11 cellular contexts compared by ENCODE assay signal in genomic region chr12:122851820-122852219, GRCh38. TPM values are rescaled to one million over a fixed set of nuclear protein-coding genes. Genes with fewer than 3 reads are reported as not detected.
DNase-seq lines count a peak whose midpoint lies in the region; ATAC-seq lines count a peak whose summit lies in the region.
"Had no signal": no experiment of that assay in that cellular context is flagged by ENCODE, and none has a peak within 500 bp of the region (broad histone marks: within the 10 kb centered on the region; RNA-seq: fewer than 3 reads in every experiment).

No MANE protein-coding gene starts in this region.

- no peak overlapping the region for H3K4me3 Mint-ChIP-seq in CD4-positive, alpha-beta memory T cell

- H3K9me3 Mint-ChIP-seq in CD4-positive, alpha-beta memory T cell, result no peaks in the 10 kb centered on the region

- POLR2A ChIA-PET in CD4-positive, alpha-beta memory T cell (lab: Charles Lee; ENCODE audit: partially characterized antibody), result no interaction called here

- H3K27ac ChIP-seq in CD4-positive, alpha-beta memory T cell (ENCODE audit: low read depth, low read length), result no peak overlapping the region

- CTCF ChIA-PET in CD4-positive, alpha-beta memory T cell (lab: Charles Lee; ENCODE audit: partially characterized antibody), result interaction anchor here (1.4 kb wide), 1 partner anchor 9 kb away, joined by 3 read pairs; no protein-coding TSS in a partner anchor

- H3K4me1 ChIP-seq in adipocyte (ENCODE audit: control insufficient read depth, insufficient read depth, low read length) (peaks cover 20% of the 10 kb centered on the region), skeletal muscle satellite cell (ENCODE audit: control insufficient read depth, insufficient read depth, low read length) (peaks cover 30% of the 10 kb centered on the region)
- H3K4me1 ChIP-seq in CD4-positive, alpha-beta memory T cell (ENCODE audit: insufficient read depth, low read length), result no peaks in the 10 kb centered on the region

- no peaks in the 10 kb centered on the region for H3K36me3 ChIP-seq in adipocyte (ENCODE audit: control insufficient read depth, insufficient read depth, low read length, severe bottlenecking)
- peaks cover 24% of the 10 kb centered on the region for H3K36me3 ChIP-seq in skeletal muscle satellite cell (ENCODE audit: insufficient read depth, low read length)
- H3K36me3 ChIP-seq in CD4-positive, alpha-beta memory T cell (ENCODE audit: insufficient read depth, low read length), result peaks cover 3% of the 10 kb centered on the region

- DNase-seq in Daoy (ENCODE audit: low read depth), result peak; percentile 90
- DNase-seq in adipocyte (ENCODE audit: low read depth), result peak; percentile 72
- DNase-seq in fibroblast of the conjunctiva (ENCODE audit: low read depth), result peak; percentile 50
- no peak for DNase-seq in activated CD4-positive, CD25-positive, alpha-beta regulatory T cell treated with anti-CD3 and anti-CD28 coated beads, Interleukin-2, amount 50 U/mL, for 72 hours
- DNase-seq in CD4-positive, alpha-beta memory T cell, result no peak
- no peak for DNase-seq in NCI-H1694 treated with DMSO at 0.1 percent for 48 hours (lab: John Stamatoyannopoulos, UW)
- DNase-seq: Kasumi-1 had no signal

- no peak for ATAC-seq in HG03469 (IDR thresholded peaks at IDR 0.05; ENCODE audit: unreplicated experiment)
- ATAC-seq: activated CD4-positive, CD25-positive, alpha-beta regulatory T cell treated with anti-CD3 and anti-CD28 coated beads, Interleukin-2, amount 50 U/mL, for 24 hours; sciatic nerve had no signal

- H3K4me1 Mint-ChIP-seq in CD4-positive, alpha-beta memory T cell, result no peaks in the 10 kb centered on the region

- intact Hi-C loops in CD4-positive, alpha-beta memory T cell (cut with micrococcal nuclease), result no loop called here

- H3K27me3 Mint-ChIP-seq in CD4-positive, alpha-beta memory T cell, result no peaks in the 10 kb centered on the region

- H3K27me3 ChIP-seq in adipocyte (replicated peaks; ENCODE audit: control insufficient read depth, insufficient read depth, low read length) (no peaks in the 10 kb centered on the region), skeletal muscle satellite cell (ENCODE audit: control insufficient read depth, insufficient read depth, low read length) (no peaks in the 10 kb centered on the region)
- no peaks in the 10 kb centered on the region for H3K27me3 ChIP-seq in CD4-positive, alpha-beta memory T cell (ENCODE audit: insufficient read depth, low read length)

- H3K9ac ChIP-seq in adipocyte (ENCODE audit: low read length), result peak overlapping the region; percentile 3
- peak overlapping the region; percentile 19 for H3K9ac ChIP-seq in skeletal muscle satellite cell (ENCODE audit: low read depth, low read length)

- peak overlapping the region in 2 of 7 donors; percentile 24 to 63 for H3K27ac Mint-ChIP-seq in CD4-positive, alpha-beta memory T cell

- H3K4me3 ChIP-seq in adipocyte (ENCODE audit: low read length) (no peak overlapping the region), skeletal muscle satellite cell (ENCODE audit: low read length) (peak overlapping the region; percentile 29)
- H3K4me3 ChIP-seq in CD4-positive, alpha-beta memory T cell (ENCODE audit: low read length in 2 of 2), result no peak overlapping the region

- H3K4me2 ChIP-seq in skeletal muscle satellite cell (ENCODE audit: low read length), result peak overlapping the region; percentile 67

- H3K36me3 Mint-ChIP-seq in CD4-positive, alpha-beta memory T cell, result peaks cover 5 to 25% of the 10 kb centered on the region in 2 donors

- H3K9me3 ChIP-seq in adipocyte (ENCODE audit: control insufficient read depth, low read length), result no peaks in the 10 kb centered on the region
- H3K9me3 ChIP-seq in skeletal muscle satellite cell (replicated peaks; ENCODE audit: low read length), result no peaks in the 10 kb centered on the region
- H3K9me3 ChIP-seq in CD4-positive, alpha-beta memory T cell (ENCODE audit: control insufficient read depth in 1 of 2, low read length in 2 of 2), result no peaks in the 10 kb centered on the region

RNA-seq across cellular contexts. Expression of gene HIP1R, which starts 16.6 kb away (rescaled TPM):
- total RNA-seq in Daoy (2014; rRNA removed; shearing (Covaris generic)), result 17.5 and 20.6 TPM in 2 replicates
- total RNA-seq in skeletal muscle satellite cell (2012; rRNA removed), result 20.5 and 30.2 TPM in 2 replicates
- total RNA-seq in CD4-positive, alpha-beta memory T cell, result 10 to 100 TPM; 87.7 to 88.3 TPM
- 10 to 100 TPM in 1 of 2 donors, 1 to 10 TPM in 1; 4.5 to 11.2 TPM for polyA plus RNA-seq in CD4-positive, alpha-beta memory T cell

RNA-seq across cellular contexts. Expression of gene VPS37B, which starts 44.1 kb away (rescaled TPM):
- 46.6 and 51.4 TPM in 2 replicates for total RNA-seq in Daoy (2014; rRNA removed; shearing (Covaris generic))
- 19.2 and 22.1 TPM in 2 replicates for total RNA-seq in skeletal muscle satellite cell (2012; rRNA removed)
- 10 to 100 TPM; 22.8 to 23.7 TPM for total RNA-seq in CD4-positive, alpha-beta memory T cell
- polyA plus RNA-seq in CD4-positive, alpha-beta memory T cell, result 10 to 100 TPM; 18.8 to 21.6 TPM

Comparison
In these comparisons a context has a peak if more than half of its experiments do, and no peak if none do; other contexts are left out.
1. DNase-seq: peak in Daoy (single experiment), adipocyte (single experiment) and fibroblast of the conjunctiva (single experiment); none in activated CD4-positive, CD25-positive, alpha-beta regulatory T cell treated with anti-CD3 and anti-CD28 coated beads, Interleukin-2, amount 50 U/mL, for 72 hours (single experiment), CD4-positive, alpha-beta memory T cell (0 of 5) and NCI-H1694 treated with DMSO at 0.1 percent for 48 hours (single experiment).